17 cellular contexts compared by ENCODE assay signal in the genomic region with DNA sequence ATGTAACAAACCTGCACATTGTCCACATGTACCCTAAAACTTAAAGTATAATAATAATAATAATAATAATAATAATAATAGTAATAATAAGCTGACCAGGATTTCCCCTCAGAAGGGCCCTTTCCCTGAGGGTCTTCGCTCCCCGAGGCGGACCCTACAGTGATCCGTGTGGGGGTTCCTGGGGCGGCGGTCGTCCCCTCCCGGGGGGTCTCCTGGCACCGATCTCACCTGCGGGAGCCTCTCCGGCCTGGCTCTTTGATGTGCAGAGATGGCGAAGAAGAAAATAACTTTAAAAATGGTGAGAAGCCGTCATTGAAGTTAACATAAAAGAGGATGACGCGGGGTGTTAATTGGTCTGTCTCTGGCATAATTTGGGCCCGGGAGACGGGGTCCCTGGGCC. TPM values are rescaled to one million over a fixed set of nuclear protein-coding genes. Genes with fewer than 3 reads are reported as not detected.
A peak's percentile ranks its signal among the peaks of the same experiment; 100 is the strongest.
DNase-seq lines count a peak whose midpoint lies in the region; TF ChIP-seq lines count a peak whose summit lies in the region.
"Had no signal": no experiment of that assay in that cellular context is flagged by ENCODE, and none has a peak within 500 bp of the region (broad histone marks: within the 10 kb centered on the region; RNA-seq: fewer than 3 reads in every experiment).

No MANE protein-coding gene starts in this region.

- H3K4me1 Mint-ChIP-seq in neural progenitor cell (peaks cover 5% of the 10 kb centered on the region), immature natural killer cell (no peaks in the 10 kb centered on the region)
- H3K4me1 Mint-ChIP-seq: GM23338 had no signal

- H3K9me3 ChIP-seq in neural progenitor cell (ENCODE audit: low read depth) (no peaks in the 10 kb centered on the region), spleen (no peaks in the 10 kb centered on the region)

- H3K4me3 ChIP-seq in H7 (ENCODE audit: insufficient read depth, low read depth, low read length): no peak overlapping the region
- H3K4me3 ChIP-seq in neural progenitor cell: no peak overlapping the region
- no peak overlapping the region for H3K4me3 ChIP-seq in spleen
- H3K4me3 ChIP-seq: GM23338 had no signal

- TF ChIP-seq CTCF in neural progenitor cell (IDR thresholded peaks at IDR 0.05): no peak
- TF ChIP-seq CTCF in spleen (IDR thresholded peaks at IDR 0.05 in 8 of 11, conservative IDR thresholded peaks at IDR 0.05 in 3 of 11): no peak

- 62 to 71% (median 65%) methylated on average over 17 of the region's 17 CpGs for WGBS in spleen, 5 donors

- H3K4me2 ChIP-seq in neural progenitor cell: no peak overlapping the region
- H3K4me2 ChIP-seq: GM23338 had no signal

- peaks cover 14% of the 10 kb centered on the region for H3F3A ChIP-seq in neural progenitor cell (ENCODE audit: low read depth)

- no peak overlapping the region for H2AFZ ChIP-seq in neural progenitor cell (replicated peaks)
- H2AFZ ChIP-seq: GM23338 had no signal

- H3K27me3 ChIP-seq in H7 (ENCODE audit: control insufficient read depth, insufficient read depth, low read length) (no peaks in the 10 kb centered on the region), neural progenitor cell (no peaks in the 10 kb centered on the region), spleen (replicated peaks in 1 of 7) (peaks cover 0 to 24% (median 0%) of the 10 kb centered on the region in 7 donors)

- no peaks in the 10 kb centered on the region for H3K36me3 Mint-ChIP-seq in neural progenitor cell
- peaks cover 0 to 3% (median 0%) of the 10 kb centered on the region in 3 donors for H3K36me3 Mint-ChIP-seq in immature natural killer cell

- DNase-seq in H7: peak; percentile 46
- DNase-seq in epidermal melanocyte (ENCODE audit: insufficient read length, low spot score): peak; percentile 4
- no peak for DNase-seq in neural progenitor cell (ENCODE audit: low spot score)
- DNase-seq in spleen: peak; percentile 49
- no peak for DNase-seq in NCI-H1092 treated with DMSO at 0.1 percent for 48 hours (lab: John Stamatoyannopoulos, UW)
- DNase-seq in dermis blood vessel endothelial cell: no peak
- DNase-seq in immature natural killer cell: no peak
- DNase-seq: ACHN; AML-193; CD4-positive, alpha-beta T cell; DMS153; DMS79; GDM1; HFFc6 had no signal

- H3K27ac ChIP-seq in neural progenitor cell (no peak overlapping the region), spleen (no peak overlapping the region)
- H3K27ac ChIP-seq: C4-2B, HL-60 had no signal

- H3K9me3 Mint-ChIP-seq in neural progenitor cell (no peaks in the 10 kb centered on the region), immature natural killer cell (peaks cover 0 to 2% (median 0%) of the 10 kb centered on the region in 6 donors)

- H3K4me1 ChIP-seq in neural progenitor cell (no peaks in the 10 kb centered on the region), spleen (no peaks in the 10 kb centered on the region)

- intact Hi-C loops in spleen (cut with DNase I; ENCODE audit: low total_unique reads): no loop called here

- no peak for TF ChIP-seq POLR2A in spleen (IDR thresholded peaks at IDR 0.05)

- H3K4me3 Mint-ChIP-seq in neural progenitor cell (peak overlapping the region; percentile 53), immature natural killer cell (no peak overlapping the region)
- H3K4me3 Mint-ChIP-seq: CD4-positive, alpha-beta T cell; GM23338; HFFc6 had no signal

- H3K79me2 ChIP-seq in neural progenitor cell (ENCODE audit: low read depth): no peaks in the 10 kb centered on the region

- peaks cover 32% of the 10 kb centered on the region for H3K27me3 Mint-ChIP-seq in neural progenitor cell (ENCODE audit: insufficient read depth, low read depth)
- H3K27me3 Mint-ChIP-seq in immature natural killer cell (ENCODE audit: low read depth in 3 of 3): peaks cover 5 to 9% (median 7%) of the 10 kb centered on the region in 3 donors

- H3K36me3 ChIP-seq in H7 (replicated peaks; ENCODE audit: control insufficient read depth, insufficient read depth, low read length) (no peaks in the 10 kb centered on the region), neural progenitor cell (no peaks in the 10 kb centered on the region), spleen (no peaks in the 10 kb centered on the region)

- no peak overlapping the region for H3K9ac ChIP-seq in neural progenitor cell

- no peak overlapping the region for H3K27ac Mint-ChIP-seq in neural progenitor cell
- no peak overlapping the region for H3K27ac Mint-ChIP-seq in immature natural killer cell
- H3K27ac Mint-ChIP-seq: CD4-positive, alpha-beta T cell; GM23338; HFFc6 had no signal

- no peaks in the 10 kb centered on the region for H4K20me1 ChIP-seq in neural progenitor cell (ENCODE audit: low read depth)

RNA-seq across cellular contexts. Expression of a gene that starts 48.2 kb away (rescaled TPM):
- total RNA-seq in H7 (2014; rRNA removed; shearing (Covaris generic)): 63.1 and 113 TPM in 2 replicates
- 30.3 and 81.8 TPM in 2 replicates for total RNA-seq in neural progenitor cell (ENCODE audit: low replicate concordance)
- 10 to 100 TPM; 12.6 to 34.2 (median 24.4) TPM for total RNA-seq in spleen
- polyA plus RNA-seq in spleen: 10 to 100 TPM; 27.0 to 62.2 (median 45.8) TPM
- 13.5 and 16.3 TPM in 2 replicates for total RNA-seq in dermis blood vessel endothelial cell
- 1 to 10 TPM; 2.8 to 5.1 (median 4.2) TPM for polyA plus RNA-seq in immature natural killer cell

Comparison
In these comparisons a context has a peak if more than half of its experiments do, and no peak if none do; other contexts are left out.
1. DNase-seq: peak in H7 (single experiment), epidermal melanocyte (single experiment) and spleen (single experiment); none in neural progenitor cell (single experiment), NCI-H1092 treated with DMSO at 0.1 percent for 48 hours (single experiment), dermis blood vessel endothelial cell (single experiment) and immature natural killer cell (0 of 3).